In the genomic region with DNA sequence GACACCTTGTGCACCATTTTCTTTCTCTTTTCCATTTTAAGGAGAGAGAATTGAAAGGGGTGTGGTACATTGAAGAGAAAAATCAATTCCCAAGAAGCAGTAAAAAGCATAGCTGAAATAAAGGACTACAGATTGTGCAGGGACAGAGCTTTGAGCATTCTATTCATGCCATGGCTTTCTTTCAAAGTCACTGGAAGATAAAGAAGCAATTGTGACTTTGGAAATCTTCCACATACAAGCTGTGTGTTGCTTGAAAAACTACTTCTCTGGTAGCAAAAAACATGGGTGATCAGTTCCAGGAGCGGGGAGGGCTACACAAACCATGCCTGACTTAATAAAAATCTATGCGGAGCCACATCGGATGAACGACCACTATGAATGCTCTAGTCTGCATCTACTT, we compare ENCODE assay signal across 23 cellular contexts.
DNase-seq lines count a peak whose midpoint lies in the region; ATAC-seq and TF ChIP-seq lines count a peak whose summit lies in the region.
"Had no signal": no experiment of that assay in that cellular context is flagged by ENCODE, and none has a peak within 500 bp of the region (broad histone marks: within the 10 kb centered on the region; RNA-seq: fewer than 3 reads in every experiment).

No MANE protein-coding gene starts in this region.

- H3K36me3 Mint-ChIP-seq in brain: no peaks in the 10 kb centered on the region
- H3K36me3 Mint-ChIP-seq: activated CD4-positive, alpha-beta memory T cell treated with anti-CD3 and anti-CD28 coated beads for 36 hours had no signal

- H3K9me3 Mint-ChIP-seq in brain: peaks cover 0 to 2% (median 0%) of the 10 kb centered on the region in 5 experiments
- H3K9me3 Mint-ChIP-seq: activated CD4-positive, alpha-beta memory T cell treated with anti-CD3 and anti-CD28 coated beads for 36 hours; activated naive CD8-positive, alpha-beta T cell treated with anti-CD3 and anti-CD28 coated beads, Interleukin-2, amount 50 U/mL, for 24 hours; CD8-positive, alpha-beta memory T cell; stimulated activated naive B cell treated with anti-CD40 and anti-IgM and Interleukin-4, amounts not matched to agents 10 μg/mL and 1 μg/mL and 100 μg/mL, for 72 hours had no signal

- no peak for TF ChIP-seq CTCF in brain (conservative IDR thresholded peaks at IDR 0.05)

- ATAC-seq in GM19452 (IDR thresholded peaks at IDR 0.05; ENCODE audit: unreplicated experiment) (no peak), HG03378 (IDR thresholded peaks at IDR 0.05; ENCODE audit: unreplicated experiment) (no peak), GM21515 (IDR thresholded peaks at IDR 0.05; ENCODE audit: unreplicated experiment) (no peak)
- ATAC-seq: activated naive CD8-positive, alpha-beta T cell treated with anti-CD3 and anti-CD28 coated beads, Interleukin-2, amount 50 U/mL, for 24 hours; gastrocnemius medialis; GM12878; SK-N-SH treated with all-trans-retinoic acid at 6 μM for 48 hours; stimulated activated naive B cell treated with anti-CD40 and anti-IgM and Interleukin-4, amounts not matched to agents 10 μg/mL and 1 μg/mL and 100 μg/mL, for 72 hours had no signal

- H3K4me1 Mint-ChIP-seq in brain: peaks cover 14% of the 10 kb centered on the region
- H3K4me1 Mint-ChIP-seq: CD8-positive, alpha-beta memory T cell had no signal

- peak overlapping the region in 3 of 5 experiments; percentile 28 to 76 (median 47) for H3K27ac Mint-ChIP-seq in brain
- H3K27ac Mint-ChIP-seq: activated CD4-positive, alpha-beta memory T cell treated with anti-CD3 and anti-CD28 coated beads for 36 hours; activated naive CD8-positive, alpha-beta T cell treated with anti-CD3 and anti-CD28 coated beads, Interleukin-2, amount 50 U/mL, for 24 hours; CD8-positive, alpha-beta memory T cell; stimulated activated naive B cell treated with anti-CD40 and anti-IgM and Interleukin-4, amounts not matched to agents 10 μg/mL and 1 μg/mL and 100 μg/mL, for 72 hours had no signal

- DNase-seq in G401 (ENCODE audit: low spot score) (peak; percentile 9), medulla oblongata (ENCODE audit: extremely low spot score) (peak; percentile 70), putamen (ENCODE audit: low spot score) (peak; percentile 45)
- DNase-seq: activated CD4-positive, alpha-beta memory T cell treated with anti-CD3 and anti-CD28 coated beads for 36 hours; activated CD4-positive, alpha-beta T cell treated with anti-CD3 and anti-CD28 coated beads for 1 hour; activated naive CD4-positive, alpha-beta T cell; activated naive CD8-positive, alpha-beta T cell treated with anti-CD3 and anti-CD28 coated beads, Interleukin-2, amount 50 U/mL, for 24 hours; CD8-positive, alpha-beta memory T cell; DMS 273 treated with DMSO at 0.1 percent for 48 hours; gastrocnemius medialis; KG1; mesendoderm; MM.1S; NCI-H2029; NCI-H526; NK-92 treated with Interleukin-12 subunit alpha and Interleukin-12 subunit beta, amount 100 ng/mL, for 24 hours; stimulated activated naive B cell treated with anti-CD40 and anti-IgM and Interleukin-4, amounts not matched to agents 10 μg/mL and 1 μg/mL and 100 μg/mL, for 72 hours had no signal

- peak overlapping the region in 1 of 5 experiments; percentile 39 for H3K4me3 Mint-ChIP-seq in brain
- H3K4me3 Mint-ChIP-seq: activated CD4-positive, alpha-beta memory T cell treated with anti-CD3 and anti-CD28 coated beads for 36 hours; activated naive CD8-positive, alpha-beta T cell treated with anti-CD3 and anti-CD28 coated beads, Interleukin-2, amount 50 U/mL, for 24 hours; CD8-positive, alpha-beta memory T cell; stimulated activated naive B cell treated with anti-CD40 and anti-IgM and Interleukin-4, amounts not matched to agents 10 μg/mL and 1 μg/mL and 100 μg/mL, for 72 hours had no signal

- peaks cover 5% of the 10 kb centered on the region for H3K27me3 Mint-ChIP-seq in brain
- H3K27me3 Mint-ChIP-seq: activated CD4-positive, alpha-beta memory T cell treated with anti-CD3 and anti-CD28 coated beads for 36 hours; activated naive CD8-positive, alpha-beta T cell treated with anti-CD3 and anti-CD28 coated beads, Interleukin-2, amount 50 U/mL, for 24 hours; CD8-positive, alpha-beta memory T cell; stimulated activated naive B cell treated with anti-CD40 and anti-IgM and Interleukin-4, amounts not matched to agents 10 μg/mL and 1 μg/mL and 100 μg/mL, for 72 hours had no signal

- in situ Hi-C loops in G401 (cut with HindIII; ENCODE audit: low sequenced_read_pairs): no loop called here

Comparison
In these comparisons a context has a peak if more than half of its experiments do, and no peak if none do; other contexts are left out.
1. DNase-seq: peak in every context shown above with its lines; median percentile 70 in medulla oblongata; 45 in putamen; 9 in G401.